ENCODE assay signal across 10 cellular contexts in genomic region chr15:98754283-98755022, GRCh38.
DNase-seq lines count a peak whose midpoint lies in the region; ATAC-seq, FAIRE-seq and TF ChIP-seq lines count a peak whose summit lies in the region.
"Had no signal": no experiment of that assay in that cellular context is flagged by ENCODE, and none has a peak within 500 bp of the region (broad histone marks: within the 10 kb centered on the region; RNA-seq: fewer than 3 reads in every experiment).

No MANE protein-coding gene starts in this region.

- no peak for ATAC-seq in GM19463 (IDR thresholded peaks at IDR 0.05; ENCODE audit: unreplicated experiment)
- ATAC-seq in GM21737 (IDR thresholded peaks at IDR 0.05; ENCODE audit: unreplicated experiment) = no peak

- H3K4me3 ChIP-seq in SK-N-MC (peak overlapping the region; percentile 36), fibroblast of villous mesenchyme (ENCODE audit: low read depth, low read length) (peak overlapping the region; percentile 45)

- H3K27ac ChIP-seq in SK-N-MC = no peak overlapping the region

- no peak for FAIRE-seq in HTR-8/SVneo (lab: Jason Lieb, UNC)

- DNase-seq in EH (ENCODE audit: low read depth) (peak; percentile 50), SK-N-MC (ENCODE audit: low read depth, low spot score) (no peak), fibroblast of villous mesenchyme (ENCODE audit: low read depth) (peak; percentile 34), renal cortical epithelial cell (ENCODE audit: low read depth) (peak; percentile 73), NCI-H1092 (lab: John Stamatoyannopoulos, UW) (no peak), HTR-8/SVneo (ENCODE audit: insufficient read length, low spot score) (no peak)
- DNase-seq: activated CD4-positive, alpha-beta T cell treated with anti-CD3 and anti-CD28 coated beads, Interleukin-2, amount 50 U/mL, for 4 hours; MM.1S had no signal

- H3K36me3 ChIP-seq in SK-N-MC (ENCODE audit: insufficient read depth, low read length) = no peaks in the 10 kb centered on the region

- TF ChIP-seq CTCF in fibroblast of villous mesenchyme (IDR thresholded peaks at IDR 0.05; ENCODE audit: insufficient read depth, low read depth, low read length) = no peak

- peak overlapping the region; percentile 28 for H3K9ac ChIP-seq in SK-N-MC (ENCODE audit: insufficient read length)

- no peaks in the 10 kb centered on the region for H3K9me3 ChIP-seq in SK-N-MC (ENCODE audit: low read depth, low read length)

Comparison
In these comparisons a context has a peak if more than half of its experiments do, and no peak if none do; other contexts are left out.
1. DNase-seq: peak in EH (single experiment), fibroblast of villous mesenchyme (single experiment) and renal cortical epithelial cell (single experiment); none in SK-N-MC (single experiment), NCI-H1092 (single experiment) and HTR-8/SVneo (single experiment).